Comparison of ENCODE assay signal across 1 cellular context in the genomic region with DNA sequence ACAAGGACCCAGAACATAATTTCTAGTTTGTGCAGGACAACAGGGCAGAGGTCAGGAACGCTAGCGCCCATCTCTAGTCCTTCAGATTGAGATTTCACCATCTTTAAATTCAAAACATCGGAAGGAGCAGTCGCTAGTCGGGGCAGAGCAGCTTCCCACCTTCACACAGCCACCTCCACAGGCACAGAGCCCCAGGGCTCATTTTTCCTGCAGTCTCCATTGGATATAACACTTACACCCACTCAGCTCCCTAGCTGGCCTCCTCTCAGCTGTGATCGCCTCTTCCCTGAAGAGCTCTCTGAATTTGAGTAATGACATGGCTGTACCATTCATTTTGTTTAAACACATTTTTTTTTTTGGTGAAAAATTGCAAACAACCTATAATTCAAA.
TF ChIP-seq lines count a peak whose summit lies in the region.

No MANE protein-coding gene starts in this region.

TF ChIP-seq in HEK293, 187 proteins besides CTCF, POLR2A, EP300 and RAD21 (continued from another document):
- TF ChIP-seq ZBTB48 (tag by site-specific recombination; IDR thresholded peaks at IDR 0.05) (peak; percentile 32; the same call in 1 of the 2 replicates), EGR2 (tag by site-specific recombination; IDR thresholded peaks at IDR 0.05; ENCODE audit: low read depth) (peak; percentile 73)
TF ChIP-seq in HEK293: peak in this region for 3.
